9 cellular contexts compared by ENCODE assay signal in genomic region chr7:143205560-143206293, GRCh38. TPM values are rescaled to one million over a fixed set of nuclear protein-coding genes. Genes with fewer than 3 reads are reported as not detected.
DNase-seq lines count a peak whose midpoint lies in the region; ATAC-seq and TF ChIP-seq lines count a peak whose summit lies in the region.
"Had no signal": no experiment of that assay in that cellular context is flagged by ENCODE, and none has a peak within 500 bp of the region (broad histone marks: within the 10 kb centered on the region; RNA-seq: fewer than 3 reads in every experiment).

No MANE protein-coding gene starts in this region.

- no peak for TF ChIP-seq CTCF in colonic mucosa (IDR thresholded peaks at IDR 0.05)

- intact Hi-C loops in colonic mucosa (cut with DNase I), result no loop called here

- H3K9me3 Mint-ChIP-seq in activated CD8-positive, alpha-beta memory T cell treated with anti-CD3 and anti-CD28 coated beads, Interleukin-2, amount 10 ng/mL, durations not matched to agents 7 days and 5 days (ENCODE audit: low read depth), result no peaks in the 10 kb centered on the region
- H3K9me3 Mint-ChIP-seq: T-helper 1 cell treated with Interleukin-12 subunit alpha and Interleukin-12 subunit beta and Interleukin-4 antibody, amounts not matched to agents 30 μg/mL and 1 μg/mL, for 36 hours had no signal

- H3K27ac Mint-ChIP-seq in activated CD8-positive, alpha-beta memory T cell treated with anti-CD3 and anti-CD28 coated beads, Interleukin-2, amount 10 ng/mL, durations not matched to agents 7 days and 5 days, result no peak overlapping the region
- H3K27ac Mint-ChIP-seq: T-helper 1 cell treated with Interleukin-12 subunit alpha and Interleukin-12 subunit beta and Interleukin-4 antibody, amounts not matched to agents 30 μg/mL and 1 μg/mL, for 36 hours had no signal

- peak; percentile 55 for DNase-seq in activated CD8-positive, alpha-beta memory T cell treated with anti-CD3 and anti-CD28 coated beads, Interleukin-2, amount 10 ng/mL, durations not matched to agents 7 days and 5 days
- no peak for DNase-seq in activated CD8-positive, alpha-beta memory T cell treated with anti-CD3 and anti-CD28 coated beads, Interleukin-2, amount 50 U/mL, for 4 hours
- DNase-seq in NOMO-1 treated with DMSO at 0.1 percent for 48 hours (lab: John Stamatoyannopoulos, UW; ENCODE audit: unreplicated experiment) (peak; percentile 94), hippocampal formation (lab: John Stamatoyannopoulos, UW) (peak; percentile 21 to 33), colonic mucosa (no peak), NCI-H1930 (lab: John Stamatoyannopoulos, UW) (no peak), hepatic stellate cell (ENCODE audit: low spot score) (no peak)

- peaks cover 17% of the 10 kb centered on the region for H3K27me3 Mint-ChIP-seq in activated CD8-positive, alpha-beta memory T cell treated with anti-CD3 and anti-CD28 coated beads, Interleukin-2, amount 10 ng/mL, durations not matched to agents 7 days and 5 days

- H3K9me3 ChIP-seq in colonic mucosa, result no peaks in the 10 kb centered on the region

- no peaks in the 10 kb centered on the region for H3K36me3 ChIP-seq in colonic mucosa

- no peak overlapping the region for H3K4me3 ChIP-seq in colonic mucosa

- ATAC-seq in activated CD8-positive, alpha-beta memory T cell treated with anti-CD3 and anti-CD28 coated beads, Interleukin-2, amount 10 ng/mL, durations not matched to agents 7 days and 5 days, result peak; percentile 63
- ATAC-seq in HG02759 (IDR thresholded peaks at IDR 0.05; ENCODE audit: unreplicated experiment), result peak; percentile 91

- CTCF ChIA-PET in activated CD8-positive, alpha-beta memory T cell treated with anti-CD3 and anti-CD28 coated beads, Interleukin-2, amount 10 ng/mL, durations not matched to agents 7 days and 5 days (lab: Charles Lee), result interaction anchor here (1.0 to 3.9 kb wide), 3 partner anchors 9 to 198 kb away, joined by 3 to 24 read pairs (median 5); no protein-coding TSS in a partner anchor

- no peaks in the 10 kb centered on the region for H3K4me1 ChIP-seq in colonic mucosa

- no peaks in the 10 kb centered on the region for H3K36me3 Mint-ChIP-seq in activated CD8-positive, alpha-beta memory T cell treated with anti-CD3 and anti-CD28 coated beads, Interleukin-2, amount 10 ng/mL, durations not matched to agents 7 days and 5 days

- H3K4me1 Mint-ChIP-seq in activated CD8-positive, alpha-beta memory T cell treated with anti-CD3 and anti-CD28 coated beads, Interleukin-2, amount 10 ng/mL, durations not matched to agents 7 days and 5 days, result peaks cover 11% of the 10 kb centered on the region

- H3K27me3 ChIP-seq in colonic mucosa, result no peaks in the 10 kb centered on the region

- no peak overlapping the region for H3K4me3 Mint-ChIP-seq in activated CD8-positive, alpha-beta memory T cell treated with anti-CD3 and anti-CD28 coated beads, Interleukin-2, amount 10 ng/mL, durations not matched to agents 7 days and 5 days
- H3K4me3 Mint-ChIP-seq: T-helper 1 cell treated with Interleukin-12 subunit alpha and Interleukin-12 subunit beta and Interleukin-4 antibody, amounts not matched to agents 30 μg/mL and 1 μg/mL, for 36 hours had no signal

- H3K9ac ChIP-seq in colonic mucosa (ENCODE audit: low read depth in 2 of 2, low read length in 2 of 2), result no peak overlapping the region

- no peak overlapping the region for H3K27ac ChIP-seq in colonic mucosa

RNA-seq across cellular contexts. Expression of gene TAS2R40, which starts 16.1 kb away (rescaled TPM):
- total RNA-seq in activated CD8-positive, alpha-beta memory T cell treated with anti-CD3 and anti-CD28 coated beads, Interleukin-2, amount 10 ng/mL, durations not matched to agents 7 days and 5 days, result not detected
- total RNA-seq in colonic mucosa, result not detected

RNA-seq across cellular contexts. Expression of gene TAS2R39, which starts 22.5 kb away (rescaled TPM):
- not detected for total RNA-seq in activated CD8-positive, alpha-beta memory T cell treated with anti-CD3 and anti-CD28 coated beads, Interleukin-2, amount 10 ng/mL, durations not matched to agents 7 days and 5 days
- total RNA-seq in colonic mucosa, result not detected

RNA-seq across cellular contexts. Expression of gene GSTK1, which starts 57.5 kb away (rescaled TPM):
- 100 to 1,000 TPM; 335 to 436 TPM for total RNA-seq in activated CD8-positive, alpha-beta memory T cell treated with anti-CD3 and anti-CD28 coated beads, Interleukin-2, amount 10 ng/mL, durations not matched to agents 7 days and 5 days
- 100 to 1,000 TPM; 210 to 272 TPM for total RNA-seq in colonic mucosa

Comparison
In these comparisons a context has a peak if more than half of its experiments do, and no peak if none do; other contexts are left out.
1. DNase-seq: peak in activated CD8-positive, alpha-beta memory T cell treated with anti-CD3 and anti-CD28 coated beads, Interleukin-2, amount 10 ng/mL, durations not matched to agents 7 days and 5 days (single experiment), NOMO-1 treated with DMSO at 0.1 percent for 48 hours (single experiment) and hippocampal formation (2 of 2); none in activated CD8-positive, alpha-beta memory T cell treated with anti-CD3 and anti-CD28 coated beads, Interleukin-2, amount 50 U/mL, for 4 hours (single experiment), colonic mucosa (single experiment), NCI-H1930 (0 of 2) and hepatic stellate cell (single experiment).